8 cellular contexts compared by ENCODE assay signal in the genomic region with DNA sequence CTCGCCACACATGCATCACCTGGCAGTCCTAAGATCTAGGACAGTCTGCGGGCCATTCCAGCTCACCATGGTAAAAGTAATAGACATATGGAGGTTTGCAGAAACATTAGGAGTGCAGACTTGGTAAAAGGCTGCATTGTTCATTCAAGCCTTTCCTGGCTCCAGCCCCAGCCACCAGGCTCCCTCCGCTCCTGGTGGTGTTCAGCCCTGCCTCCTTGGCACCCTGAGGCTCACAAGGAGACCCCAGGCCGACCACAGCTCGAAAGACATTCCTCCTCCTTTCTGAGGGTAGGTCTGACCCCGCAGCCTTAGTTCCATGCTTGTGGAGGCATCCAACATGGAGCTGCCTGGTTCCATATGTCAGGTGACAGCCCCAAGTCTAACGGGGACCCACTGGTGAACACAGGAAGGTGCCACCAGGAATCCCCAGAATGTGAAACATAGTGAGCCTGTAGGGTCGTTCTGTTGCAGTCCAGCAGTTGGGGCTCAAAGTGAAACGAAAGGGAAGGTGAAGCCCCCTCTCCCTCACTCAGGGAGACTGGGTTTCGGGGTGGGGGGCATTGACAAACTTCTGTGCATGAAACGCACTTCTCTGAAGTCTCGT. TPM values are rescaled to one million over a fixed set of nuclear protein-coding genes. Genes with fewer than 3 reads are reported as not detected.
DNase-seq lines count a peak whose midpoint lies in the region; TF ChIP-seq lines count a peak whose summit lies in the region.

No MANE protein-coding gene starts in this region.

- no peaks in the 10 kb centered on the region for H3K9me3 Mint-ChIP-seq in activated naive CD4-positive, alpha-beta T cell treated with anti-CD3 and anti-CD28 coated beads, Interleukin-2, amount 50 U/mL, for 24 hours

- peaks cover 0 to 2% of the 10 kb centered on the region in 2 donors for H3K4me1 ChIP-seq in breast epithelium
- H3K4me1 ChIP-seq in uterus: no peaks in the 10 kb centered on the region

- no peak for TF ChIP-seq CTCF in breast epithelium (IDR thresholded peaks at IDR 0.05)
- TF ChIP-seq CTCF in uterus (IDR thresholded peaks at IDR 0.05): no peak

- H3K4me3 Mint-ChIP-seq in activated naive CD4-positive, alpha-beta T cell treated with anti-CD3 and anti-CD28 coated beads, Interleukin-2, amount 50 U/mL, for 24 hours: peak overlapping the region; percentile 96

- no peaks in the 10 kb centered on the region for H3K27me3 ChIP-seq in breast epithelium
- H3K27me3 ChIP-seq in uterus: no peaks in the 10 kb centered on the region

- H3K4me3 ChIP-seq in breast epithelium (peak overlapping the region; percentile 62 to 77 (median 72)), uterus (peak overlapping the region; percentile 50 to 73)

- no peak for TF ChIP-seq POLR2A in breast epithelium (IDR thresholded peaks at IDR 0.05)
- TF ChIP-seq POLR2A in uterus (IDR thresholded peaks at IDR 0.05): no peak

- no peak for DNase-seq in activated naive CD4-positive, alpha-beta T cell treated with Interleukin-2 at 50 U/mL for 16 hours
- no peak for DNase-seq in breast epithelium (ENCODE audit: low spot score in 2 of 2)
- DNase-seq in midbrain (lab: John Stamatoyannopoulos, UW): peak; percentile 40
- DNase-seq in uterus: no peak
- no peak for DNase-seq in central memory CD4-positive, alpha-beta T cell
- no peak for DNase-seq in stimulated activated CD4-positive, alpha-beta T cell treated with anti-CD3 and anti-CD28 coated beads, Interleukin-12 subunit alpha, Interleukin-12 subunit beta, amount 100 ng/mL, for 4 hours
- no peak for DNase-seq in NCI-H82 treated with DMSO at 0.1 percent for 48 hours (lab: John Stamatoyannopoulos, UW; ENCODE audit: unreplicated experiment)

- H3K27ac Mint-ChIP-seq in activated naive CD4-positive, alpha-beta T cell treated with anti-CD3 and anti-CD28 coated beads, Interleukin-2, amount 50 U/mL, for 24 hours: peak overlapping the region; percentile 97

- H3K27ac ChIP-seq in breast epithelium (peak overlapping the region; percentile 93 to 94), uterus (peak overlapping the region; percentile 94)

- intact Hi-C loops in breast epithelium (cut with DNase I; ENCODE audit: low total_unique reads) (no loop called here), uterus (cut with DNase I; ENCODE audit: low total_unique reads) (no loop called here)

- no peaks in the 10 kb centered on the region for H3K36me3 ChIP-seq in breast epithelium
- H3K36me3 ChIP-seq in uterus: no peaks in the 10 kb centered on the region

- H3K9me3 ChIP-seq in breast epithelium (no peaks in the 10 kb centered on the region), uterus (no peaks in the 10 kb centered on the region)

- peaks cover 83% of the 10 kb centered on the region for H3K4me1 Mint-ChIP-seq in activated naive CD4-positive, alpha-beta T cell treated with anti-CD3 and anti-CD28 coated beads, Interleukin-2, amount 50 U/mL, for 24 hours

- H3K36me3 Mint-ChIP-seq in activated naive CD4-positive, alpha-beta T cell treated with anti-CD3 and anti-CD28 coated beads, Interleukin-2, amount 50 U/mL, for 24 hours: peaks cover 7% of the 10 kb centered on the region

- H3K27me3 Mint-ChIP-seq in activated naive CD4-positive, alpha-beta T cell treated with anti-CD3 and anti-CD28 coated beads, Interleukin-2, amount 50 U/mL, for 24 hours: no peaks in the 10 kb centered on the region

RNA-seq across cellular contexts. Expression of a gene that starts 5.0 kb away (rescaled TPM):
- 100 to 1,000 TPM; 128 to 157 (median 152) TPM for total RNA-seq in breast epithelium
- 100 to 1,000 TPM in 3 of 4 donors, 10 to 100 TPM in 1; 65.9 to 197 (median 123) TPM for total RNA-seq in uterus
